In the genomic region with DNA sequence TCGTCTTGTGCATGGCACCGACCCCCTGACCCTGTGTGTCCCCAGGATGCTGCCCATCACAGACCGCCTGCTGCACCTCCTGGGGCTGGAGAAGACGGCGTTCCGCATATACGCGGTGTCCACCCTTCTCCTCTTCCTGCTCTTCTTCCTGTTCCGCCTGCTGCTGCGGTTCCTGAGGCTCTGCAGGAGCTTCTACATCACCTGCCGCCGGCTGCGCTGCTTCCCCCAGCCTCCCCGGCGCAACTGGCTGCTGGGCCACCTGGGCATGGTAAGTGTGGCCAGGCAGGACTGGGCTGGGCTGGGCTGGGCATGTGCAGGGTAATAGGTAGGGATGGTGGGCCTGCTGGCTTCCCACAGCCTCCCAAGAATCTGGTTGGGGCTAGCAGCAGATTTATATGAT, we compare ENCODE assay signal across 28 cellular contexts. TPM values are rescaled to one million over a fixed set of nuclear protein-coding genes. Genes with fewer than 3 reads are reported as not detected.
"Had no signal": no experiment of that assay in that cellular context is flagged by ENCODE, and none has a peak within 500 bp of the region (broad histone marks: within the 10 kb centered on the region; RNA-seq: fewer than 3 reads in every experiment).

No MANE protein-coding gene starts in this region.

- ATAC-seq: left colon; left lung; lower lobe of right lung; naive thymus-derived CD8-positive, alpha-beta T cell; right cardiac atrium; stimulated activated effector memory CD8-positive, alpha-beta T cell treated with anti-CD3 and anti-CD28 coated beads, Interleukin-12 subunit alpha, Interleukin-12 subunit beta, amount 100 ng/mL, for 72 hours had no signal

- DNase-seq: hypothalamus; immature natural killer cell; kidney; left colon; left lung; lower lobe of right lung; mammary epithelial cell; mesenchymal stem cell; naive thymus-derived CD8-positive, alpha-beta T cell; ovary; retina; right cardiac atrium; sigmoid colon; small intestine; spleen; stimulated activated CD4-positive, alpha-beta T cell treated with anti-CD3 and anti-CD28 coated beads, Interleukin-4, amount 100 ng/mL, for 24 hours; stimulated activated naive CD4-positive, alpha-beta T cell; tibial artery; trophoblast cell had no signal

- H3K4me3 ChIP-seq: left lung, lower lobe of right lung, neural progenitor cell, ovary, prostate gland, sigmoid colon, spleen, suprapubic skin, thoracic aorta, tibial artery, vagina had no signal

- H3K4me1 ChIP-seq: left lung, lower lobe of right lung, neural progenitor cell, prostate gland, sigmoid colon, spleen, suprapubic skin, tibial artery, vagina had no signal

- H3K9me3 ChIP-seq: lower lobe of right lung, ovary, prostate gland, sigmoid colon, suprapubic skin, thoracic aorta, tibial artery, vagina had no signal

- H3K36me3 ChIP-seq: left lung, lower lobe of right lung, neural progenitor cell, ovary, prostate gland, sigmoid colon, spleen, suprapubic skin, thoracic aorta, tibial artery, vagina had no signal

- FAIRE-seq: islet of Langerhans, kidney, small intestine had no signal

- H2AFZ ChIP-seq: neural progenitor cell had no signal

- H3K9ac ChIP-seq: neural progenitor cell had no signal

- H3K27ac ChIP-seq: left lung, lower lobe of right lung, neural progenitor cell, ovary, prostate gland, sigmoid colon, spleen, suprapubic skin, thoracic aorta, tibial artery, vagina had no signal

- H3K4me2 ChIP-seq: neural progenitor cell had no signal

- H3K27me3 ChIP-seq: neural progenitor cell, ovary, suprapubic skin, vagina had no signal

RNA-seq across cellular contexts. Expression of gene CYP4F22, which starts 17.0 kb away (rescaled TPM):
- total RNA-seq: left colon, mammary epithelial cell, right cardiac atrium, sigmoid colon, thoracic aorta had no signal
- polyA plus RNA-seq: right cardiac atrium had no signal

RNA-seq across cellular contexts. Expression of gene PGLYRP2, which starts 46.0 kb away (rescaled TPM):
- total RNA-seq: kidney, left colon, left lung, lower lobe of right lung, mammary epithelial cell, omental fat pad, right cardiac atrium, sigmoid colon, subcutaneous adipose tissue, thoracic aorta, vagina had no signal
- polyA plus RNA-seq: mammary epithelial cell, ovary, right cardiac atrium had no signal
